In the genomic region with DNA sequence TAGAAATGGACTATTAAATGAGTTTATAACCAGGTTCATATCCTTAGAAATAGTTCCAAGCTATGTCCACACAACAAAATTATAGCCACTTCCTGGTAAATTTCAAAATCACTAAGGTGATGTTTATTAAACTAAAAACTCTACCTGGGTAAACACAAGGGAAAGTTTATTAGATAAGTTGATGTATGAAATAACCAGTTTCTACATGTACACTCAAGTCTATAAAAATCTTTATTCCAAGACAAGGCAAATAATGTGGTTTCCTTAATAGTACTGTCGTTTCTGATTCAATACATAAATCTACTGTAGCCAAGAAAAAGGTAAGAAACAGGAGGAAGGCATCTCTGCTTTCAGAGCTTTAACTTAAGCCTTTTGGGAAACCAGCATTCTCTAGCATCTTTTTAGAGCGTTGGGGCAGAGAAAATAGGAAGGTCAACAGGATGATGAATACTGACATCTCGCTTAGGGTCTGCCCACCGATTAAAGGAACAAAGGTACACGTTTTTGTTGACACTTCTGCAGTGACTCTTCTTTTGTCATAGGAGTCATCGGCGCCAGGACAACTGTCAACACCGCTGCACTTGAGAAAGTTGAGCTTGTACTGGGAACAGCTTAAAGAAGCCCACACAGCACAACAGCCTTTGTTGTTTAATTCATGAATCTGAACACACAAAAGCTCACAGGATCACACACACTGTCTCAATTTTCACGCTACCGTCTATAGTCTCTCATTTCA, we compare ENCODE assay signal across 25 cellular contexts.
DNase-seq lines count a peak whose midpoint lies in the region; FAIRE-seq and TF ChIP-seq lines count a peak whose summit lies in the region.
"Had no signal": no experiment of that assay in that cellular context is flagged by ENCODE, and none has a peak within 500 bp of the region (broad histone marks: within the 10 kb centered on the region; RNA-seq: fewer than 3 reads in every experiment).

No MANE protein-coding gene starts in this region.

- H3K27ac ChIP-seq in 22Rv1 (peak overlapping the region; percentile 50), uterus (no peak overlapping the region)
- H3K27ac ChIP-seq: ascending aorta, cardiac muscle cell, sigmoid colon, thyroid gland had no signal

- TF ChIP-seq CTCF in 22Rv1 (IDR thresholded peaks at IDR 0.05) (no peak), uterus (IDR thresholded peaks at IDR 0.05) (no peak)

- peak; percentile 42 for DNase-seq in COR-L47 (lab: John Stamatoyannopoulos, UW)
- peak; percentile 63 for DNase-seq in NCI-H69 (lab: John Stamatoyannopoulos, UW)
- DNase-seq in left kidney (ENCODE audit: low read depth, low spot score): peak; percentile 19
- DNase-seq in GM19239 (ENCODE audit: insufficient read length, low spot score): no peak
- no peak for DNase-seq in uterus
- DNase-seq in UCSD-AML1 (lab: John Stamatoyannopoulos, UW; ENCODE audit: unreplicated experiment): no peak
- DNase-seq: activated CD4-positive, CD25-positive, alpha-beta regulatory T cell; activated CD8-positive, alpha-beta memory T cell treated with anti-CD3 and anti-CD28 coated beads, Interleukin-2, amount 10 ng/mL, durations not matched to agents 7 days and 5 days; activated T-cell treated with anti-CD3 and anti-CD28 coated beads, Interleukin-2, amount 50 U/mL, for 48 hours; DMS79 treated with DMSO at 0.1 percent for 48 hours; effector CD4-positive, alpha-beta T cell; GF-D8; hypothalamus; mesenchymal stem cell; NCI-H1048; NCI-H187 treated with DMSO at 0.1 percent for 48 hours; NCI-H345; sigmoid colon; stimulated activated CD4-positive, alpha-beta T cell treated with anti-CD3 and anti-CD28 coated beads, Interleukin-4, amount 100 ng/mL, for 1 hour; T-cell; thyroid gland had no signal

- TF ChIP-seq POLR2A in uterus (IDR thresholded peaks at IDR 0.05): no peak

- H3K36me3 ChIP-seq in uterus: no peaks in the 10 kb centered on the region
- H3K36me3 ChIP-seq: ascending aorta, cardiac muscle cell, sigmoid colon, thyroid gland had no signal

- H3K9me3 ChIP-seq in uterus: no peaks in the 10 kb centered on the region
- H3K9me3 ChIP-seq: ascending aorta, sigmoid colon, thyroid gland had no signal

- H3K4me1 ChIP-seq in uterus: no peaks in the 10 kb centered on the region
- H3K4me1 ChIP-seq: ascending aorta, sigmoid colon, thyroid gland had no signal

- FAIRE-seq in GM19239 (lab: Jason Lieb, UNC): no peak
- FAIRE-seq: colon had no signal

- intact Hi-C loops in uterus (cut with DNase I; ENCODE audit: low total_unique reads): no loop called here

- H3K27me3 ChIP-seq in uterus: no peaks in the 10 kb centered on the region
- H3K27me3 ChIP-seq: ascending aorta, cardiac muscle cell, sigmoid colon, thyroid gland had no signal

- no peak overlapping the region for H3K4me3 ChIP-seq in uterus
- H3K4me3 ChIP-seq: cardiac muscle cell had no signal

Comparison
In these comparisons a context has a peak if more than half of its experiments do, and no peak if none do; other contexts are left out.
1. DNase-seq: peak in COR-L47 (single experiment), NCI-H69 (single experiment) and left kidney (single experiment); none in GM19239 (single experiment), uterus (0 of 2) and UCSD-AML1 (single experiment).